ENCODE assay signal across 1 cellular context in genomic region chr11:85663781-85664560, GRCh38.
TF ChIP-seq lines count a peak whose summit lies in the region.

No MANE protein-coding gene starts in this region.

TF ChIP-seq in K562, 482 proteins besides CTCF, POLR2A, EP300 and RAD21 (continued from another document and continues in another):
- TF ChIP-seq ZNF518B (CRISPR knock-in tag; IDR thresholded peaks at IDR 0.05), result no peak
- TF ChIP-seq ZBED1 (IDR thresholded peaks at IDR 0.05), result no peak
- peak; percentile 50; the same call in 1 of the 2 replicates for TF ChIP-seq ZNF232 (CRISPR knock-in tag; IDR thresholded peaks at IDR 0.05)
- TF ChIP-seq RERE (CRISPR knock-in tag; IDR thresholded peaks at IDR 0.05; ENCODE audit: borderline replicate concordance), result no peak
- TF ChIP-seq UBTF (IDR thresholded peaks at IDR 0.05; ENCODE audit: borderline replicate concordance in 1 of 2, low read depth in 2 of 2, low read length in 2 of 2), result peak; percentile 53 to 87; a peak in 3 of 4 replicates
- no peak for TF ChIP-seq CHD2 (IDR thresholded peaks at IDR 0.05; ENCODE audit: low read depth, low read length)
- TF ChIP-seq ZNF280B (CRISPR knock-in tag; IDR thresholded peaks at IDR 0.05), result no peak
- TF ChIP-seq FOXJ3 (CRISPR knock-in tag; IDR thresholded peaks at IDR 0.05), result no peak
- no peak for TF ChIP-seq ZC3H8 (IDR thresholded peaks at IDR 0.05)
- TF ChIP-seq ATF7 (IDR thresholded peaks at IDR 0.05), result no peak; the same call in 1 of the 2 replicates
- no peak for TF ChIP-seq TAF7 (tag; IDR thresholded peaks at IDR 0.05)
- no peak for TF ChIP-seq ZNF592 (IDR thresholded peaks at IDR 0.05)
- TF ChIP-seq DLX4 (CRISPR knock-in tag; IDR thresholded peaks at IDR 0.05), result no peak
- no peak for TF ChIP-seq HMGN3 (IDR thresholded peaks at IDR 0.05; ENCODE audit: borderline replicate concordance, extremely low read depth, insufficient read length, low read depth, low read length)
- TF ChIP-seq ZNF23 (CRISPR knock-in tag; IDR thresholded peaks at IDR 0.05), result no peak
- TF ChIP-seq ZNF780A (CRISPR knock-in tag; IDR thresholded peaks at IDR 0.05), result no peak
- no peak for TF ChIP-seq ZNF263 (CRISPR knock-in tag; IDR thresholded peaks at IDR 0.05; ENCODE audit: borderline replicate concordance)
- peak; percentile 55 for TF ChIP-seq KDM5B (IDR thresholded peaks at IDR 0.05; ENCODE audit: insufficient replicate concordance, low read depth, low read length)
- no peak for TF ChIP-seq TRIM25 (IDR thresholded peaks at IDR 0.05; ENCODE audit: borderline replicate concordance)
- TF ChIP-seq ETV1 (tag; conservative IDR thresholded peaks at IDR 0.05; ENCODE audit: low read depth), result peak; percentile 81
- no peak for TF ChIP-seq RFX1 (IDR thresholded peaks at IDR 0.05)
- TF ChIP-seq BRD9 (IDR thresholded peaks at IDR 0.05; ENCODE audit: low read depth, partially characterized antibody), result no peak
- no peak for TF ChIP-seq RREB1 (CRISPR knock-in tag; IDR thresholded peaks at IDR 0.05)
